9 cellular contexts compared by ENCODE assay signal in genomic region chr1:213985181-213986019, GRCh38. TPM values are rescaled to one million over a fixed set of nuclear protein-coding genes. Genes with fewer than 3 reads are reported as not detected.
DNase-seq lines count a peak whose midpoint lies in the region; ATAC-seq and TF ChIP-seq lines count a peak whose summit lies in the region.
"Had no signal": no experiment of that assay in that cellular context is flagged by ENCODE, and none has a peak within 500 bp of the region (broad histone marks: within the 10 kb centered on the region; RNA-seq: fewer than 3 reads in every experiment).

No MANE protein-coding gene starts in this region.

- H2AFZ ChIP-seq in H9 (ENCODE audit: low read length) (no peak overlapping the region), osteoblast (ENCODE audit: low read length) (no peak overlapping the region)

- H3K4me1 ChIP-seq in H9 (ENCODE audit: insufficient read depth, low read length) (no peaks in the 10 kb centered on the region), right atrium auricular region (peaks cover 0 to 49% of the 10 kb centered on the region in 2 donors), osteoblast (ENCODE audit: insufficient read depth, low read length) (peaks cover 10% of the 10 kb centered on the region)

- no peak overlapping the region for H2BK5ac ChIP-seq in H9 (ENCODE audit: insufficient read length, low read length)

- H3K27me3 ChIP-seq in H9 (ENCODE audit: insufficient read depth, low read length): peaks cover 65% of the 10 kb centered on the region
- H3K27me3 ChIP-seq in right atrium auricular region: peaks cover 0 to 12% of the 10 kb centered on the region in 2 donors
- H3K27me3 ChIP-seq in osteoblast (ENCODE audit: insufficient read depth, low read length): peaks cover 77% of the 10 kb centered on the region

- no peak overlapping the region for H3T11ph ChIP-seq in H9 (ENCODE audit: low read length)

- CTCF ChIA-PET in T-cell (lab: Charles Lee): interaction anchor here in 1 of 2 donors (0.6 kb wide), 1 partner anchor 161 kb away, joined by 5 read pairs; no protein-coding TSS in a partner anchor

- TF ChIP-seq CTCF in H9 (conservative IDR thresholded peaks at IDR 0.05) (no peak), right atrium auricular region (IDR thresholded peaks at IDR 0.05) (no peak), osteoblast (IDR thresholded peaks at IDR 0.05; ENCODE audit: extremely low read depth, low read depth, low read length) (no peak)

- H3K4me3 ChIP-seq in right atrium auricular region (peak overlapping the region; percentile 20 to 65), osteoblast (ENCODE audit: insufficient read depth, low read length) (no peak overlapping the region)
- H3K4me3 ChIP-seq: SK-N-MC had no signal

- POLR2A ChIA-PET in T-cell (lab: Charles Lee): no interaction called here

- H3K79me1 ChIP-seq in H9 (ENCODE audit: insufficient read depth, low read depth, low read length, poor library complexity, severe bottlenecking): no peaks in the 10 kb centered on the region

- no peak overlapping the region for H2BK20ac ChIP-seq in H9 (ENCODE audit: low read depth, low read length, poor library complexity, severe bottlenecking)

- DNase-seq in H9 (peak; percentile 57), T-cell (peak in 1 of 34 experiments; percentile 16), right atrium auricular region (ENCODE audit: low spot score) (no peak), osteoblast (ENCODE audit: insufficient read length, low spot score, missing footprints) (peak; percentile 84), NCI-H1105 (lab: John Stamatoyannopoulos, UW) (no peak), KBM-7 (no peak), DMS153 treated with DMSO at 0.1 percent for 48 hours (lab: John Stamatoyannopoulos, UW; ENCODE audit: unreplicated experiment) (no peak)
- DNase-seq: immature natural killer cell had no signal

- no peak overlapping the region for H4K91ac ChIP-seq in H9 (ENCODE audit: insufficient read length, low read depth, low read length)

- H3K36me3 Mint-ChIP-seq in H9 (ENCODE audit: insufficient read depth in 1 of 3, low read depth in 3 of 3) (no peaks in the 10 kb centered on the region), T-cell (no peaks in the 10 kb centered on the region)

- H3K9me3 ChIP-seq in H9 (ENCODE audit: control insufficient read depth, low read depth, low read length) (no peaks in the 10 kb centered on the region), right atrium auricular region (no peaks in the 10 kb centered on the region), osteoblast (ENCODE audit: low read depth, low read length) (no peaks in the 10 kb centered on the region)

- no peak overlapping the region for H2BK12ac ChIP-seq in H9 (ENCODE audit: insufficient read length, low read depth, low read length)

- H4K20me1 ChIP-seq in H9 (ENCODE audit: control insufficient read depth, insufficient read depth, insufficient read length) (no peaks in the 10 kb centered on the region), osteoblast (ENCODE audit: insufficient read depth, low read length) (no peaks in the 10 kb centered on the region)

- H3K4me1 Mint-ChIP-seq in H9 (peaks cover 68 to 78% of the 10 kb centered on the region in 2 experiments), T-cell (peaks cover 55 to 67% (median 63%) of the 10 kb centered on the region in 3 donors)

- peak overlapping the region; percentile 95 for H3K4me2 ChIP-seq in H9 (ENCODE audit: insufficient read depth, insufficient read length, low read length)
- H3K4me2 ChIP-seq in osteoblast (ENCODE audit: insufficient read depth, low read length): no peak overlapping the region

- H2BK120ac ChIP-seq in H9 (ENCODE audit: low read depth, low read length, poor library complexity, severe bottlenecking): no peak overlapping the region

- no CpG with 5 or more reads among the region's 53 CpGs for WGBS in H9 (ENCODE audit: extremely low coverage, insufficient read length, low lambda C conversion rate)

- no peak overlapping the region for H2BK15ac ChIP-seq in H9 (ENCODE audit: low read depth, low read length)

- no peak overlapping the region for H3K14ac ChIP-seq in H9 (ENCODE audit: insufficient read depth, low read length)

- H3K27ac Mint-ChIP-seq in H9: no peak overlapping the region
- H3K27ac Mint-ChIP-seq in T-cell: no peak overlapping the region
- H3K27ac Mint-ChIP-seq: immature natural killer cell had no signal

- in situ Hi-C loops in KBM-7 (cut with MboI; ENCODE audit: low pct_unique_long_range_greater_than_20kb, low sequenced_read_pairs): no loop called here

- H3K18ac ChIP-seq in H9 (ENCODE audit: insufficient read length, low read depth, low read length): no peak overlapping the region

- peaks cover 43% of the 10 kb centered on the region for H3K23me2 ChIP-seq in H9 (ENCODE audit: insufficient read length, low read depth, low read length, poor library complexity, severe bottlenecking)

- H3K4ac ChIP-seq in H9 (ENCODE audit: low read depth, low read length): no peak overlapping the region

- H3K79me2 ChIP-seq in H9 (ENCODE audit: insufficient read depth, low read length): no peaks in the 10 kb centered on the region
- H3K79me2 ChIP-seq in osteoblast (ENCODE audit: insufficient read depth, low read length): no peaks in the 10 kb centered on the region

- no peak overlapping the region for H3K27ac ChIP-seq in H9 (ENCODE audit: insufficient read length, low read depth, low read length)
- H3K27ac ChIP-seq in right atrium auricular region: peak overlapping the region; percentile 49 to 90
- H3K27ac ChIP-seq in osteoblast (ENCODE audit: low read depth, low read length): no peak overlapping the region
- H3K27ac ChIP-seq: SK-N-MC had no signal

- ATAC-seq in T-cell (replicated peaks in 1 of 4): peak; percentile 23 to 48 (median 35)

- H3K36me3 ChIP-seq in right atrium auricular region (no peaks in the 10 kb centered on the region), osteoblast (ENCODE audit: insufficient read depth, low read length) (no peaks in the 10 kb centered on the region)

- H3K9ac ChIP-seq in H9 (ENCODE audit: extremely low read depth, insufficient read length, low read length): no peak overlapping the region

- no peak overlapping the region for H3K23ac ChIP-seq in H9 (ENCODE audit: insufficient read length, low read depth, low read length)

- H2AK5ac ChIP-seq in H9 (ENCODE audit: insufficient read length, low read length): no peak overlapping the region

- no peaks in the 10 kb centered on the region; a peak in 2 of 5 replicates for H3K9me3 Mint-ChIP-seq in H9
- peaks cover 0 to 6% (median 0%) of the 10 kb centered on the region in 3 donors for H3K9me3 Mint-ChIP-seq in T-cell

- peaks cover 98% of the 10 kb centered on the region for H3K27me3 Mint-ChIP-seq in H9 (ENCODE audit: low read depth)
- H3K27me3 Mint-ChIP-seq in T-cell: peaks cover 83 to 90% of the 10 kb centered on the region in 2 donors

- no peak overlapping the region for H3K56ac ChIP-seq in H9 (ENCODE audit: insufficient read length, low read depth, low read length)

- H3K4me3 Mint-ChIP-seq in H9 (peak overlapping the region in 1 of 2 experiments; percentile 92; a peak in 4 of 5 replicates), T-cell (peak overlapping the region in 1 of 3 donors; percentile 91)

- no peak overlapping the region for H4K8ac ChIP-seq in H9 (replicated peaks; ENCODE audit: insufficient read length, low read depth, low read length)

- no peak overlapping the region for H4K5ac ChIP-seq in H9 (ENCODE audit: insufficient read length, low read depth, low read length)

RNA-seq across cellular contexts. Expression of gene PROX1, which starts 2.4 kb away (rescaled TPM):
- total RNA-seq in H9 (2021) (0.72 and 0.83 TPM in 2 replicates), T-cell (under 1 TPM in 4 of 5 donors, not detected in 1; 0.22 to 0.75 (median 0.29) TPM), right atrium auricular region (10 to 100 TPM; 39.7 to 46.5 TPM), osteoblast (under 0.01 TPM in 2 replicates)

Comparison
In these comparisons a context has a peak if more than half of its experiments do, and no peak if none do; other contexts are left out.
1. DNase-seq: peak in H9 (single experiment) and osteoblast (single experiment); none in right atrium auricular region (single experiment), NCI-H1105 (single experiment), KBM-7 (single experiment) and DMS153 treated with DMSO at 0.1 percent for 48 hours (single experiment).
2. H3K27ac ChIP-seq: peak in right atrium auricular region (2 of 2); none in H9 (single experiment) and osteoblast (single experiment).
3. RNA of gene PROX1, which starts 2.4 kb away (total RNA-seq): 39.7 to 46.5 TPM in right atrium auricular region; 0.72 to 0.83 TPM in H9, 0.22 to 0.75 TPM in T-cell and under 0.01 TPM in osteoblast; every median in the first group is over 10 times any median in the second.